13 cellular contexts compared by ENCODE assay signal in genomic region chr20:35144694-35145093, GRCh38. TPM values are rescaled to one million over a fixed set of nuclear protein-coding genes. Genes with fewer than 3 reads are reported as not detected.
DNase-seq lines count a peak whose midpoint lies in the region; ATAC-seq, FAIRE-seq and TF ChIP-seq lines count a peak whose summit lies in the region.
"Had no signal": no experiment of that assay in that cellular context is flagged by ENCODE, and none has a peak within 500 bp of the region (broad histone marks: within the 10 kb centered on the region; RNA-seq: fewer than 3 reads in every experiment).

No MANE protein-coding gene starts in this region.

- in situ Hi-C loops in HepG2 (cut with HindIII; ENCODE audit: extremely low pct_ligation_motif_present, low pct_unique_long_range_greater_than_20kb) = loop anchor here (5.0 to 25.0 kb wide), 3 partner anchors 63 to 293 kb away; partner anchors contain the start of gene GDF5

- no peak for DNase-seq in HepG2 (ENCODE audit: low spot score)
- DNase-seq in right lobe of liver = no peak
- peak; percentile 92 for DNase-seq in NOMO-1 treated with DMSO at 0.1 percent for 48 hours (lab: John Stamatoyannopoulos, UW; ENCODE audit: unreplicated experiment)
- DNase-seq in cerebellum (ENCODE audit: low spot score) = peak; percentile 68
- DNase-seq in upper lobe of right lung = no peak
- no peak for DNase-seq in HuH-7.5 (ENCODE audit: low spot score)
- no peak for DNase-seq in NCI-H510A treated with DMSO at 0.1 percent for 48 hours (lab: John Stamatoyannopoulos, UW)
- no peak for DNase-seq in NCI-H345 treated with DMSO at 0.1 percent for 48 hours (lab: John Stamatoyannopoulos, UW; ENCODE audit: unreplicated experiment)
- DNase-seq: GOT3, thyroid gland had no signal

- CTCF ChIA-PET in HepG2 (lab: Yijun Ruan, JAX; ENCODE audit: low intra/inter-chr PET ratio, low total read pairs) = interaction anchor here (1.0 to 3.3 kb wide), 5 partner anchors 60 to 124 kb away, joined by 3 to 38 read pairs (median 6); partner anchors contain the start of gene MMP24

- 85% methylated on average over 7 of the region's 7 CpGs for WGBS in HepG2 (ENCODE audit: low lambda C conversion rate)
- 38% methylated on average over 7 of the region's 7 CpGs for WGBS in right lobe of liver (ENCODE audit: insufficient coverage, low coverage, low lambda C conversion rate, missing lambda C conversion rate)

- no peak for TF ChIP-seq RAD21 in HepG2 (CRISPR knock-in tag; IDR thresholded peaks at IDR 0.05)

- H3K4me1 ChIP-seq in HepG2 (ENCODE audit: insufficient read depth, low read length) = peaks cover 27% of the 10 kb centered on the region
- peaks cover 0 to 21% (median 2%) of the 10 kb centered on the region in 4 donors for H3K4me1 ChIP-seq in right lobe of liver
- H3K4me1 ChIP-seq in upper lobe of right lung = peaks cover 23% of the 10 kb centered on the region

- H3K9me3 ChIP-seq in HepG2 (ENCODE audit: low read length) = no peaks in the 10 kb centered on the region
- H3K9me3 ChIP-seq in right lobe of liver = no peaks in the 10 kb centered on the region
- H3K9me3 ChIP-seq in upper lobe of right lung = no peaks in the 10 kb centered on the region
- H3K9me3 ChIP-seq: thyroid gland had no signal

- H3K4me3 ChIP-seq in HepG2 (replicated peaks in 1 of 3; ENCODE audit: insufficient read depth in 1 of 3, low read depth in 2 of 3, low read length in 3 of 3) (no peak overlapping the region), right lobe of liver (no peak overlapping the region), upper lobe of right lung (no peak overlapping the region)
- H3K4me3 ChIP-seq: hepatocyte, thyroid gland had no signal

- TF ChIP-seq EP300 in HepG2 (IDR thresholded peaks at IDR 0.05; ENCODE audit: low read depth in 2 of 2, low read length in 2 of 2) = no peak
- TF ChIP-seq EP300 in HepG2 (CRISPR knock-in tag; IDR thresholded peaks at IDR 0.05; ENCODE audit: borderline replicate concordance) = no peak

- no peak overlapping the region for H2AFZ ChIP-seq in HepG2 (ENCODE audit: low read length)
- H2AFZ ChIP-seq: hepatocyte had no signal

- H3K9ac ChIP-seq in HepG2 (ENCODE audit: insufficient read depth, low read depth, low read length) = no peak overlapping the region

- H3K27ac ChIP-seq in HepG2 (ENCODE audit: extremely low read length, insufficient read depth, low read length) = no peak overlapping the region
- peak overlapping the region in 1 of 3 donors; percentile 1 for H3K27ac ChIP-seq in right lobe of liver
- peak overlapping the region; percentile 51 for H3K27ac ChIP-seq in upper lobe of right lung
- H3K27ac ChIP-seq: hepatocyte had no signal

- no peak overlapping the region for H3K4me2 ChIP-seq in HepG2 (ENCODE audit: low read depth, low read length)
- H3K4me2 ChIP-seq: hepatocyte had no signal

- BruUV-seq in HepG2 (replicated peaks; lab: Mats Ljungman, UMichigan) = no TSS peak

- H3K36me3 ChIP-seq in HepG2 (replicated peaks in 1 of 2; ENCODE audit: control insufficient read depth in 1 of 2, insufficient read depth in 2 of 2, low read length in 2 of 2) (peaks cover 3 to 9% of the 10 kb centered on the region in 2 experiments; a peak in 3 of 5 replicates), right lobe of liver (peaks cover 0 to 16% (median 9%) of the 10 kb centered on the region in 4 donors), upper lobe of right lung (peaks cover 44% of the 10 kb centered on the region)

- TF ChIP-seq CTCF in HepG2 (CRISPR knock-in tag; IDR thresholded peaks at IDR 0.05) (no peak), right lobe of liver (IDR thresholded peaks at IDR 0.05) (no peak), upper lobe of right lung (IDR thresholded peaks at IDR 0.05) (no peak)

- H3K79me2 ChIP-seq in HepG2 (ENCODE audit: insufficient read depth, low read length) = no peaks in the 10 kb centered on the region
- H3K79me2 ChIP-seq: hepatocyte had no signal

- no peaks in the 10 kb centered on the region for H4K20me1 ChIP-seq in HepG2 (ENCODE audit: insufficient read depth, low read length)

- no peak for FAIRE-seq in HepG2 (lab: Jason Lieb, UNC)
- FAIRE-seq: astrocyte had no signal

- POLR2A ChIA-PET in HepG2 (lab: Yijun Ruan, JAX) = interaction anchor here (1.0 to 1.6 kb wide), 4 partner anchors 43 to 140 kb away, joined by 3 to 10 read pairs (median 6); partner anchors contain the start of gene EIF6

- intact Hi-C loops in HepG2 (cut with micrococcal nuclease; ENCODE audit: unreplicated experiment) (loop anchor here (1.0 kb wide), 3 partner anchors 48 to 125 kb away; no protein-coding TSS in a partner anchor), right lobe of liver (cut with DNase I) (loop anchor here (5.0 to 10.0 kb wide), 3 partner anchors 50 to 130 kb away; partner anchors contain the start of genes MMP24OS (in 1 of the 2) and TRPC4AP (in 1 of the 2)), upper lobe of right lung (cut with DNase I) (loop anchor here (5.0 kb wide), 1 partner anchor 68 kb away; no protein-coding TSS in a partner anchor)

- no peaks in the 10 kb centered on the region; a peak in 1 of 5 replicates for H3K27me3 ChIP-seq in HepG2 (ENCODE audit: control insufficient read depth in 1 of 2, insufficient read depth in 2 of 2, low read length in 2 of 2)
- H3K27me3 ChIP-seq in right lobe of liver = no peaks in the 10 kb centered on the region
- no peaks in the 10 kb centered on the region for H3K27me3 ChIP-seq in upper lobe of right lung
- H3K27me3 ChIP-seq: hepatocyte, thyroid gland had no signal

- ATAC-seq in HepG2 (no peak), right lobe of liver (no peak), upper lobe of right lung (peak; percentile 18)
- ATAC-seq: SK-N-SH treated with all-trans-retinoic acid at 6 μM for 48 hours had no signal

- TF ChIP-seq POLR2A in HepG2 (IDR thresholded peaks at IDR 0.05; ENCODE audit: insufficient read depth in 1 of 2, low read depth in 2 of 2, low read length in 2 of 2) (no peak), right lobe of liver (IDR thresholded peaks at IDR 0.05) (no peak)

RNA-seq across cellular contexts. Expression of gene EDEM2, which starts 2.4 kb away (rescaled TPM):
- total RNA-seq in HepG2 (2016; rRNA removed; fragmentation: Illumina TruSeq; extraction: Trizol) (26.1 and 46.9 TPM in 2 replicates), right lobe of liver (10 to 100 TPM; 20.1 to 28.0 (median 23.9) TPM), cerebellum (8.4 TPM), upper lobe of right lung (39.2 TPM)
- total RNA-seq in HepG2 (2016; cell fraction: cytosol; rRNA removed; fragmentation: Illumina TruSeq; extraction: Trizol; ENCODE audit: low read depth) = 13.9 and 15.6 TPM in 2 replicates
- 25.6 and 48.5 TPM in 2 replicates for total RNA-seq in HepG2 (2016; cell fraction: insoluble cytoplasmic fraction; rRNA removed; fragmentation: Illumina TruSeq; extraction: Trizol)
- total RNA-seq in HepG2 (2016; cell fraction: membrane; rRNA removed; fragmentation: Illumina TruSeq; extraction: Trizol) = 27.6 and 30.5 TPM in 2 replicates
- total RNA-seq in HepG2 (2016; cell fraction: nucleus; rRNA removed; fragmentation: Illumina TruSeq; extraction: Trizol) = 36.5 and 40.3 TPM in 2 replicates
- 33.1 and 35.6 TPM in 2 replicates for polyA plus RNA-seq in HepG2 (2011; rRNA removed)
- polyA plus RNA-seq in HepG2 (2011; cell fraction: cytosol; rRNA removed) = 29.4 and 30.1 TPM in 2 replicates
- polyA plus RNA-seq in HepG2 (2011; cell fraction: nucleus; rRNA removed) = 20.5 and 25.0 TPM in 2 replicates
- 28.5 and 32.2 TPM in 2 replicates for polyA plus RNA-seq in HepG2 (2012)
- 14.6 and 16.0 TPM in 2 replicates for polyA plus RNA-seq in HepG2 (2016; cell fraction: cytosol; fragmentation: Illumina TruSeq; extraction: Trizol; ENCODE audit: low read depth)
- polyA plus RNA-seq in HepG2 (2016; cell fraction: insoluble cytoplasmic fraction; fragmentation: Illumina TruSeq; extraction: Trizol; ENCODE audit: low read depth) = 23.9 and 24.8 TPM in 2 replicates
- 21.0 and 21.5 TPM in 2 replicates for polyA plus RNA-seq in HepG2 (2016; cell fraction: membrane; fragmentation: Illumina TruSeq; extraction: Trizol; ENCODE audit: low read depth)
- polyA plus RNA-seq in HepG2 (2016; cell fraction: nucleus; fragmentation: Illumina TruSeq; extraction: Trizol; ENCODE audit: insufficient read depth, low read depth) = 57.4 and 60.1 TPM in 2 replicates
- polyA minus RNA-seq in HepG2 (2011; rRNA and poly(A)+ RNA removed; ENCODE audit: low replicate concordance) = 13.5 and 24.8 TPM in 2 replicates
- polyA minus RNA-seq in HepG2 (2011; cell fraction: cytosol; rRNA and poly(A)+ RNA removed) = 10.6 and 16.1 TPM in 2 replicates
- polyA minus RNA-seq in HepG2 (2011; cell fraction: nucleus; rRNA and poly(A)+ RNA removed) = 5.9 and 9.2 TPM in 2 replicates

RNA-seq across cellular contexts. Expression of gene PROCR, which starts 27.2 kb away (rescaled TPM):
- total RNA-seq in HepG2 (2016; rRNA removed; fragmentation: Illumina TruSeq; extraction: Trizol) (0.63 and 1.4 TPM in 2 replicates), right lobe of liver (10 to 100 TPM in 1 of 6 experiments, 1 to 10 TPM in 5; 1.4 to 11.0 (median 2.6) TPM), cerebellum (13.1 TPM), upper lobe of right lung (20.4 TPM)
- 0.61 and 0.62 TPM in 2 replicates for total RNA-seq in HepG2 (2016; cell fraction: cytosol; rRNA removed; fragmentation: Illumina TruSeq; extraction: Trizol; ENCODE audit: low read depth)
- 0.54 and 1.5 TPM in 2 replicates for total RNA-seq in HepG2 (2016; cell fraction: insoluble cytoplasmic fraction; rRNA removed; fragmentation: Illumina TruSeq; extraction: Trizol)
- total RNA-seq in HepG2 (2016; cell fraction: membrane; rRNA removed; fragmentation: Illumina TruSeq; extraction: Trizol) = 0.49 and 0.65 TPM in 2 replicates
- 0.87 and 1.2 TPM in 2 replicates for total RNA-seq in HepG2 (2016; cell fraction: nucleus; rRNA removed; fragmentation: Illumina TruSeq; extraction: Trizol)
- polyA plus RNA-seq in HepG2 (2011; rRNA removed) = 1.7 and 1.9 TPM in 2 replicates
- polyA plus RNA-seq in HepG2 (2011; cell fraction: cytosol; rRNA removed) = 1.6 and 2.1 TPM in 2 replicates
- 1.3 and 1.5 TPM in 2 replicates for polyA plus RNA-seq in HepG2 (2011; cell fraction: nucleus; rRNA removed)
- 1.7 and 2.1 TPM in 2 replicates for polyA plus RNA-seq in HepG2 (2012)
- polyA plus RNA-seq in HepG2 (2016; cell fraction: cytosol; fragmentation: Illumina TruSeq; extraction: Trizol; ENCODE audit: low read depth) = 0.54 and 0.74 TPM in 2 replicates
- 0.36 and 0.46 TPM in 2 replicates for polyA plus RNA-seq in HepG2 (2016; cell fraction: insoluble cytoplasmic fraction; fragmentation: Illumina TruSeq; extraction: Trizol; ENCODE audit: low read depth)
- polyA plus RNA-seq in HepG2 (2016; cell fraction: membrane; fragmentation: Illumina TruSeq; extraction: Trizol; ENCODE audit: low read depth) = 0.41 and 0.64 TPM in 2 replicates
- polyA plus RNA-seq in HepG2 (2016; cell fraction: nucleus; fragmentation: Illumina TruSeq; extraction: Trizol; ENCODE audit: insufficient read depth, low read depth) = 1.9 and 2.4 TPM in 2 replicates
- 1.9 and 27.7 TPM in 2 replicates for polyA minus RNA-seq in HepG2 (2011; rRNA and poly(A)+ RNA removed; ENCODE audit: low replicate concordance)
- 0.88 and 1.2 TPM in 2 replicates for polyA minus RNA-seq in HepG2 (2011; cell fraction: cytosol; rRNA and poly(A)+ RNA removed)
- polyA minus RNA-seq in HepG2 (2011; cell fraction: nucleus; rRNA and poly(A)+ RNA removed) = 0.50 TPM in 1 of 2 replicates, not detected in the other

RNA-seq across cellular contexts. Expression of gene TRPC4AP, which starts 52.1 kb away (rescaled TPM):
- total RNA-seq in HepG2 (2016; rRNA removed; fragmentation: Illumina TruSeq; extraction: Trizol) (136 and 161 TPM in 2 replicates), right lobe of liver (10 to 100 TPM; 27.6 to 39.3 (median 34.6) TPM), cerebellum (47.7 TPM), upper lobe of right lung (67.6 TPM)
- total RNA-seq in HepG2 (2016; cell fraction: cytosol; rRNA removed; fragmentation: Illumina TruSeq; extraction: Trizol; ENCODE audit: low read depth) = 14.0 and 17.1 TPM in 2 replicates
- 135 and 149 TPM in 2 replicates for total RNA-seq in HepG2 (2016; cell fraction: insoluble cytoplasmic fraction; rRNA removed; fragmentation: Illumina TruSeq; extraction: Trizol)
- 40.4 and 43.8 TPM in 2 replicates for total RNA-seq in HepG2 (2016; cell fraction: membrane; rRNA removed; fragmentation: Illumina TruSeq; extraction: Trizol)
- total RNA-seq in HepG2 (2016; cell fraction: nucleus; rRNA removed; fragmentation: Illumina TruSeq; extraction: Trizol) = 93.4 and 104 TPM in 2 replicates
- polyA plus RNA-seq in HepG2 (2011; rRNA removed) = 137 and 161 TPM in 2 replicates
- 124 and 126 TPM in 2 replicates for polyA plus RNA-seq in HepG2 (2011; cell fraction: cytosol; rRNA removed)
- polyA plus RNA-seq in HepG2 (2011; cell fraction: nucleus; rRNA removed) = 271 and 292 TPM in 2 replicates
- polyA plus RNA-seq in HepG2 (2012) = 99.8 and 102 TPM in 2 replicates
- polyA plus RNA-seq in HepG2 (2016; cell fraction: cytosol; fragmentation: Illumina TruSeq; extraction: Trizol; ENCODE audit: low read depth) = 9.6 and 11.2 TPM in 2 replicates
- polyA plus RNA-seq in HepG2 (2016; cell fraction: insoluble cytoplasmic fraction; fragmentation: Illumina TruSeq; extraction: Trizol; ENCODE audit: low read depth) = 107 and 117 TPM in 2 replicates
- polyA plus RNA-seq in HepG2 (2016; cell fraction: membrane; fragmentation: Illumina TruSeq; extraction: Trizol; ENCODE audit: low read depth) = 20.1 and 21.8 TPM in 2 replicates
- 123 and 137 TPM in 2 replicates for polyA plus RNA-seq in HepG2 (2016; cell fraction: nucleus; fragmentation: Illumina TruSeq; extraction: Trizol; ENCODE audit: insufficient read depth, low read depth)
- 113 and 272 TPM in 2 replicates for polyA minus RNA-seq in HepG2 (2011; rRNA and poly(A)+ RNA removed; ENCODE audit: low replicate concordance)
- 117 and 119 TPM in 2 replicates for polyA minus RNA-seq in HepG2 (2011; cell fraction: cytosol; rRNA and poly(A)+ RNA removed)
- 108 and 134 TPM in 2 replicates for polyA minus RNA-seq in HepG2 (2011; cell fraction: nucleus; rRNA and poly(A)+ RNA removed)

Comparison
In these comparisons a context has a peak if more than half of its experiments do, and no peak if none do; other contexts are left out.
1. DNase-seq: peak in NOMO-1 treated with DMSO at 0.1 percent for 48 hours (single experiment) and cerebellum (single experiment); none in HepG2 (single experiment), right lobe of liver (0 of 3), upper lobe of right lung (single experiment), HuH-7.5 (single experiment), NCI-H510A treated with DMSO at 0.1 percent for 48 hours (single experiment) and NCI-H345 treated with DMSO at 0.1 percent for 48 hours (single experiment).